22 cellular contexts compared by ENCODE assay signal in genomic region chrX:122092978-122093377, GRCh38.
A peak's percentile ranks its signal among the peaks of the same experiment; 100 is the strongest.
DNase-seq lines count a peak whose midpoint lies in the region; ATAC-seq and TF ChIP-seq lines count a peak whose summit lies in the region.
"Had no signal": no experiment of that assay in that cellular context is flagged by ENCODE, and none has a peak within 500 bp of the region (broad histone marks: within the 10 kb centered on the region; RNA-seq: fewer than 3 reads in every experiment).

No MANE protein-coding gene starts in this region.

- H3K4me1 Mint-ChIP-seq in mesothelial cell of epicardium (no peaks in the 10 kb centered on the region), Caco-2 (ENCODE audit: low read depth, unreplicated experiment) (no peaks in the 10 kb centered on the region)
- H3K4me1 Mint-ChIP-seq in naive thymus-derived CD4-positive, alpha-beta T cell = no peaks in the 10 kb centered on the region

- H3K27me3 Mint-ChIP-seq in mesothelial cell of epicardium (ENCODE audit: low read depth) (no peaks in the 10 kb centered on the region), Caco-2 (ENCODE audit: insufficient read depth, unreplicated experiment) (no peaks in the 10 kb centered on the region)
- no peaks in the 10 kb centered on the region for H3K27me3 Mint-ChIP-seq in naive thymus-derived CD4-positive, alpha-beta T cell

- no peaks in the 10 kb centered on the region for H3K27me3 ChIP-seq in colonic mucosa
- H3K27me3 ChIP-seq in naive thymus-derived CD4-positive, alpha-beta T cell (ENCODE audit: control insufficient read depth in 2 of 2, insufficient read depth in 2 of 2, low read length in 2 of 2) = no peaks in the 10 kb centered on the region
- no peaks in the 10 kb centered on the region for H3K27me3 ChIP-seq in Caco-2 (replicated peaks; ENCODE audit: control insufficient read depth, insufficient read depth, low read length)
- H3K27me3 ChIP-seq: SJCRH30 had no signal

- H3K36me3 Mint-ChIP-seq in mesothelial cell of epicardium (no peaks in the 10 kb centered on the region), Caco-2 (ENCODE audit: insufficient read depth, unreplicated experiment) (no peaks in the 10 kb centered on the region)
- no peaks in the 10 kb centered on the region for H3K36me3 Mint-ChIP-seq in naive thymus-derived CD4-positive, alpha-beta T cell
- H3K36me3 Mint-ChIP-seq: CD8-positive, alpha-beta T cell had no signal

- H3K4me3 Mint-ChIP-seq in mesothelial cell of epicardium (no peak overlapping the region), Caco-2 (ENCODE audit: unreplicated experiment) (no peak overlapping the region)
- no peak overlapping the region for H3K4me3 Mint-ChIP-seq in naive thymus-derived CD4-positive, alpha-beta T cell
- H3K4me3 Mint-ChIP-seq: CD8-positive, alpha-beta T cell had no signal

- H3K36me3 ChIP-seq in colonic mucosa (no peaks in the 10 kb centered on the region), Caco-2 (ENCODE audit: control insufficient read depth, insufficient read depth, low read length) (no peaks in the 10 kb centered on the region)
- no peaks in the 10 kb centered on the region for H3K36me3 ChIP-seq in naive thymus-derived CD4-positive, alpha-beta T cell (ENCODE audit: control insufficient read depth in 2 of 3, insufficient read depth in 3 of 3, low read length in 3 of 3)
- H3K36me3 ChIP-seq: SJCRH30 had no signal

- intact Hi-C loops in colonic mucosa (cut with DNase I) = no loop called here
- intact Hi-C loops in naive thymus-derived CD4-positive, alpha-beta T cell (cut with micrococcal nuclease) = no loop called here
- intact Hi-C loops in Caco-2 (cut with micrococcal nuclease; ENCODE audit: unreplicated experiment) = no loop called here

- DNase-seq in DMS 273 (lab: John Stamatoyannopoulos, UW; ENCODE audit: unreplicated experiment) (peak; percentile 4), DMS 273 treated with DMSO at 0.1 percent for 48 hours (lab: John Stamatoyannopoulos, UW) (no peak), colonic mucosa (no peak), mesothelial cell of epicardium (ENCODE audit: low spot score in 2 of 2, unreplicated experiment in 2 of 2) (no peak), Caco-2 (no peak), NCI-H187 treated with DMSO at 0.1 percent for 48 hours (lab: John Stamatoyannopoulos, UW) (no peak)
- DNase-seq in naive thymus-derived CD4-positive, alpha-beta T cell = no peak
- no peak for DNase-seq in activated CD4-positive, alpha-beta T cell treated with anti-CD3 and anti-CD28 coated beads, Interleukin-2, amount 50 U/mL, for 4 hours
- DNase-seq: C1 segment of cervical spinal cord; Calu3; CD8-positive, alpha-beta T cell; DMS53; GDM1; MM.1S; NCI-H1048; NCI-H1417 treated with DMSO at 0.1 percent for 48 hours; NCI-H1930; NCI-H345; NCI-H524 treated with DMSO at 0.1 percent for 48 hours; NCI-H82; SJCRH30 had no signal

- CTCF ChIA-PET in naive thymus-derived CD4-positive, alpha-beta T cell (lab: Charles Lee) = no interaction called here
- CTCF ChIA-PET in Caco-2 (lab: Charles Lee) = no interaction called here

- no peak overlapping the region for H3K27ac ChIP-seq in colonic mucosa
- no peak overlapping the region for H3K27ac ChIP-seq in naive thymus-derived CD4-positive, alpha-beta T cell (ENCODE audit: low read depth, low read length)
- H3K27ac ChIP-seq: 22Rv1, SJCRH30 had no signal

- H3K4me3 ChIP-seq in colonic mucosa = no peak overlapping the region
- H3K4me3 ChIP-seq in naive thymus-derived CD4-positive, alpha-beta T cell (ENCODE audit: low read length) = no peak overlapping the region
- H3K4me3 ChIP-seq in Caco-2 (ENCODE audit: low read depth, low read length) = no peak overlapping the region
- H3K4me3 ChIP-seq: SJCRH30 had no signal

- H3K9me3 Mint-ChIP-seq in mesothelial cell of epicardium (peaks cover 57% of the 10 kb centered on the region), Caco-2 (ENCODE audit: unreplicated experiment) (peaks cover 9% of the 10 kb centered on the region)
- H3K9me3 Mint-ChIP-seq in naive thymus-derived CD4-positive, alpha-beta T cell = peaks cover 0 to 13% (median 3%) of the 10 kb centered on the region in 11 donors
- H3K9me3 Mint-ChIP-seq: CD8-positive, alpha-beta T cell had no signal

- POLR2A ChIA-PET in naive thymus-derived CD4-positive, alpha-beta T cell (lab: Charles Lee) = no interaction called here
- POLR2A ChIA-PET in Caco-2 (lab: Charles Lee) = no interaction called here

- no peaks in the 10 kb centered on the region for H3K4me1 ChIP-seq in colonic mucosa
- no peaks in the 10 kb centered on the region for H3K4me1 ChIP-seq in naive thymus-derived CD4-positive, alpha-beta T cell (ENCODE audit: control insufficient read depth in 2 of 2, insufficient read depth in 2 of 2, low read length in 2 of 2)
- no peaks in the 10 kb centered on the region for H3K4me1 ChIP-seq in Caco-2
- H3K4me1 ChIP-seq: SJCRH30 had no signal

- H3K9me3 ChIP-seq in colonic mucosa (no peaks in the 10 kb centered on the region), Caco-2 (no peaks in the 10 kb centered on the region)
- no peaks in the 10 kb centered on the region for H3K9me3 ChIP-seq in naive thymus-derived CD4-positive, alpha-beta T cell (ENCODE audit: control insufficient read depth in 2 of 3, low read length in 3 of 3)
- H3K9me3 ChIP-seq: SJCRH30 had no signal

- H3K9ac ChIP-seq in colonic mucosa (ENCODE audit: low read depth in 2 of 2, low read length in 2 of 2) = no peak overlapping the region

- BruUV-seq in Caco-2 (replicated peaks; lab: Mats Ljungman, UMichigan) = no TSS peak

- no peak for ATAC-seq in naive thymus-derived CD4-positive, alpha-beta T cell
- ATAC-seq: CD8-positive, alpha-beta T cell had no signal

- H3K27ac Mint-ChIP-seq in mesothelial cell of epicardium (no peak overlapping the region), Caco-2 (ENCODE audit: unreplicated experiment) (no peak overlapping the region)
- H3K27ac Mint-ChIP-seq in naive thymus-derived CD4-positive, alpha-beta T cell = no peak overlapping the region
- H3K27ac Mint-ChIP-seq: CD8-positive, alpha-beta T cell had no signal

- peak; percentile 11 for TF ChIP-seq CTCF in colonic mucosa (IDR thresholded peaks at IDR 0.05)
- TF ChIP-seq CTCF in mesothelial cell of epicardium (IDR thresholded peaks at IDR 0.05; ENCODE audit: unreplicated experiment) = peak; percentile 85
- TF ChIP-seq CTCF in Caco-2 (IDR thresholded peaks at IDR 0.05; ENCODE audit: insufficient read depth in 1 of 2, low read depth in 1 of 2, low read length in 1 of 2, severe bottlenecking in 1 of 2, unreplicated experiment in 1 of 2) = no peak

Comparison
In these comparisons a context has a peak if more than half of its experiments do, and no peak if none do; other contexts are left out.
1. CTCF ChIP-seq: peak in colonic mucosa (single experiment) and mesothelial cell of epicardium (single experiment); none in Caco-2 (0 of 2).